Comparison of ENCODE assay signal across 8 cellular contexts in the genomic region with DNA sequence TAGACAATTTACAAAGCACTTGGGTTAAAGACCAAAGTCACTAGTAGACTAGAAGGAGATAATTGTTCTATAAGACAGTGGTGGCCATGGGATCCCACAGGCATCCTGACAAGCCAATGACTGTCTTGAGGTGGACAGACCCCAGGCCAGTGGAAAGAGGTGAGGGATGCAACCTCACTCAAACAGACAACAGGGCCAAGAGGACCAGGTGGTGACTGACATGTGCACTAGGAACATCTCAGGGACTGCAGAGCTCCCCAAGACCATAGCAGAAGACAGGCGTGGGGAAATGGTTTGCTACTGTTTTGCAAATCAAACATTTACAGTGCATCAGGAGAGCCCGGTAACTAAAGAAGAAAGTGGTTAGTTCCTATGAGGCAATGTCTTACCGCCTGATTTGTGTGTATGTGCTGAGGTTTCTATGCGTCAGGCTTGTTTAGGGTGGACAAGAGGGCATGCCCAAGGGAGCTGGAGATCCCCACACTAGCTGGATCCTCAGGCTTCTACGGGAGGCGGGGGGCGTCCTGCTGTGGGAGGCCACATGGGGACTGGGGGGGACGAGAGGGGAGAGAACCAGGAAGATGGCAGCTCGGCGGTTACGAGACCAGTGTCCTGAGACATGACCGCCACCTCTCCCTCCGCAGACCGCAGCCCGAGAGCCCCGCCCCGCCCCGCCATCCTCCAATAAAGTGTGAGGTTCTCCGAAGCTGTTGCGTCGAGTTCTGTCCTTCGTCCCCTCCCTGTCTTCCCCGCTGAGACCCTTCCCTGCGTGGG. TPM values are rescaled to one million over a fixed set of nuclear protein-coding genes. Genes with fewer than 3 reads are reported as not detected.
DNase-seq lines count a peak whose midpoint lies in the region; ATAC-seq and TF ChIP-seq lines count a peak whose summit lies in the region.

No MANE protein-coding gene starts in this region.

- DNase-seq in AG09309 (ENCODE audit: low read depth) (peak; percentile 54), NCI-H526 (lab: John Stamatoyannopoulos, UW) (peak; percentile 82 to 93), naive B cell (no peak), thoracic aorta (ENCODE audit: low spot score) (peak; percentile 50)
- peak; percentile 26 for DNase-seq in activated CD8-positive, alpha-beta memory T cell treated with anti-CD3 and anti-CD28 coated beads, Interleukin-2, amount 50 U/mL, for 24 hours (ENCODE audit: extremely low read depth)

- peaks cover under 1 to 13% of the 10 kb centered on the region in 2 donors for H3K36me3 ChIP-seq in esophagus (ENCODE audit: control insufficient read depth in 2 of 2, insufficient read depth in 2 of 2, low read length in 1 of 2)
- peaks cover 22% of the 10 kb centered on the region for H3K36me3 ChIP-seq in thoracic aorta

- peaks cover 0 to 7% of the 10 kb centered on the region in 2 donors for H3K36me3 Mint-ChIP-seq in naive B cell

- peak; percentile 9 for ATAC-seq in GM18520 (IDR thresholded peaks at IDR 0.05; ENCODE audit: unreplicated experiment)
- peak; percentile 47 for ATAC-seq in HG03045 (IDR thresholded peaks at IDR 0.05; ENCODE audit: unreplicated experiment)
- peak; percentile 46 to 58 for ATAC-seq in naive B cell (ENCODE audit: low read depth in 2 of 2)
- peak; percentile 28 for ATAC-seq in thoracic aorta (ENCODE audit: insufficient number of reproducible peaks, low FRiP score, low read depth)

- H3K27me3 Mint-ChIP-seq in naive B cell = no peaks in the 10 kb centered on the region

- H3K4me3 ChIP-seq in AG09309 (ENCODE audit: control insufficient read depth, low read depth, low read length) (peak overlapping the region; percentile 60), esophagus (ENCODE audit: low read depth in 1 of 2, low read length in 2 of 2) (peak overlapping the region; percentile 84 to 93), thoracic aorta (peak overlapping the region; percentile 97)

- no peaks in the 10 kb centered on the region for H3K9me3 Mint-ChIP-seq in naive B cell

- H3K27ac ChIP-seq in esophagus (ENCODE audit: low read depth in 2 of 2, low read length in 1 of 2) = peak overlapping the region; percentile 86 to 91
- H3K27ac ChIP-seq in thoracic aorta = peak overlapping the region; percentile 90

- no peaks in the 10 kb centered on the region for H3K9me3 ChIP-seq in esophagus (ENCODE audit: control insufficient read depth in 2 of 2, insufficient read depth in 1 of 2, low read depth in 1 of 2, low read length in 1 of 2)
- no peaks in the 10 kb centered on the region for H3K9me3 ChIP-seq in thoracic aorta

- H3K27ac Mint-ChIP-seq in naive B cell = peak overlapping the region; percentile 80 to 93 (median 88)

- WGBS in esophagus, 2 donors = 2% methylated on average over 23 to 24 of the region's 24 CpGs

- H3K4me3 Mint-ChIP-seq in naive B cell = peak overlapping the region; percentile 78 to 95 (median 92)

- TF ChIP-seq CTCF in AG09309 (IDR thresholded peaks at IDR 0.05; ENCODE audit: control insufficient read depth, insufficient read depth, low read depth, low read length, missing control alignments) (no peak), thoracic aorta (IDR thresholded peaks at IDR 0.05) (no peak)

- peaks cover 0 to 4% of the 10 kb centered on the region in 2 donors for H3K4me1 ChIP-seq in esophagus (ENCODE audit: control insufficient read depth in 2 of 2, insufficient read depth in 2 of 2, low read length in 1 of 2)
- peaks cover 19 to 38% of the 10 kb centered on the region in 2 donors for H3K4me1 ChIP-seq in thoracic aorta (ENCODE audit: control insufficient read depth in 1 of 2, low read depth in 2 of 2)

- H3K4me1 Mint-ChIP-seq in naive B cell = peaks cover 17 to 28% (median 21%) of the 10 kb centered on the region in 3 donors

- H3K27me3 ChIP-seq in esophagus (ENCODE audit: control insufficient read depth in 1 of 2, insufficient read depth in 2 of 2, low read length in 2 of 2) (no peaks in the 10 kb centered on the region), thoracic aorta (replicated peaks; ENCODE audit: insufficient read depth) (no peaks in the 10 kb centered on the region)

RNA-seq across cellular contexts. Expression of a gene that starts 0.6 kb away (rescaled TPM):
- polyA plus RNA-seq in esophagus (10 to 100 TPM; 57.2 to 67.1 TPM), naive B cell (ENCODE audit: low read depth in 6 of 6) (10 to 100 TPM; 64.0 to 94.6 (median 79.8) TPM)
- total RNA-seq in thoracic aorta = 10 to 100 TPM; 40.6 to 46.6 TPM

RNA-seq across cellular contexts. Expression of a gene that starts 1.8 kb away (rescaled TPM):
- polyA plus RNA-seq in esophagus = under 1 TPM in 1 of 2 donors, not detected in 1; 0.24 TPM
- polyA plus RNA-seq in naive B cell (ENCODE audit: low read depth in 6 of 6) = not detected
- total RNA-seq in thoracic aorta = not detected

RNA-seq across cellular contexts. Expression of a gene that starts 26.2 kb away (rescaled TPM):
- polyA plus RNA-seq in esophagus (under 1 TPM in 1 of 2 donors, not detected in 1; 0.13 TPM), naive B cell (ENCODE audit: low read depth in 6 of 6) (1 to 10 TPM in 3 of 6 donors, under 1 TPM in 1, not detected in 2; 0.79 to 1.5 (median 1.2) TPM)
- not detected for total RNA-seq in thoracic aorta

RNA-seq across cellular contexts. Expression of a gene that starts 39.3 kb away (rescaled TPM):
- polyA plus RNA-seq in esophagus = not detected
- polyA plus RNA-seq in naive B cell (ENCODE audit: low read depth in 6 of 6) = not detected
- not detected for total RNA-seq in thoracic aorta
